8 cellular contexts compared by ENCODE assay signal in the genomic region with DNA sequence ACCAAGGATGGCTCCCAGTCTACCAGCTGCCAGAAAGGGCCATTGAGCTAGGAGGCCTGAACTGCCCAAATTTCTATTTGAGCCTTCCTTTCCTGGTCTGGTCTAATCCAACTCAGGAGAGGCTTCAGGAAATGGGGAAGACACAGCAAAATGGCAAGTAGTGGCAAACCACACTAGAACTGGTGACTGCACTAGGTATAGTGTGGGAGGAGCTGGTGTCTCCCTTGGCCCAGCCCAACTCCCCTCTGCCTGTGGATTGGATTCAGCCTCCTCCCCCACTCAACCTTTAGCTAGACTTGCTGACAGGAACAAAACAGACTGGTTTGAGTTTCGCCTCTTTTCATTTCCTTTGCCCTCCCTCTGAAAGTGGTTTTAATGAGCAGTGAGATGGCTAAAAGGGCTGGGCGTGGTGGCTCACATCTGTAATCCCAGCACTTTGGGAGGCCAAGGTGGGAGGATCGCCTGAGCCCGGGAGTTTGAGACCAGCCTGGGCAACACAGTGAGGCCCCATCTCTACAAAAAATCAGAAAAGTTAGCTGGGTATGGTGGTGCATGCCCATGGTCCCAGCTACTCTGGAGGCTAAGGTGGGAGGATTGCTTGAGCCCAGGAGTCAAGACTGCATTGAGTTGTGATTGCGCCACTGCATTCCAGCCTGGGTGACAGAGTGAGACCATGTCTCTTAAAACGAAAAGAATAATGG. TPM values are rescaled to one million over a fixed set of nuclear protein-coding genes. Genes with fewer than 3 reads are reported as not detected.
DNase-seq lines count a peak whose midpoint lies in the region; ATAC-seq and TF ChIP-seq lines count a peak whose summit lies in the region.
"Had no signal": no experiment of that assay in that cellular context is flagged by ENCODE, and none has a peak within 500 bp of the region (broad histone marks: within the 10 kb centered on the region; RNA-seq: fewer than 3 reads in every experiment).

No MANE protein-coding gene starts in this region.

- peak; percentile 87 for DNase-seq in KBM-7
- DNase-seq in T-helper 2 cell treated with Interferon-gamma antibody and Interleukin-4, amounts not matched to agents 5 μg/mL and 100 μg/mL, for 36 hours (ENCODE audit: low spot score) = peak; percentile 63
- peak; percentile 9 for DNase-seq in fibroblast of villous mesenchyme (ENCODE audit: low read depth)
- DNase-seq in C1 segment of cervical spinal cord (lab: John Stamatoyannopoulos, UW) = no peak
- no peak for DNase-seq in central memory CD4-positive, alpha-beta T cell
- no peak for DNase-seq in NCI-H69 (lab: John Stamatoyannopoulos, UW)
- DNase-seq: glutamatergic neuron had no signal

- peak overlapping the region; percentile 77 for H3K27ac Mint-ChIP-seq in T-helper 2 cell treated with Interferon-gamma antibody and Interleukin-4, amounts not matched to agents 5 μg/mL and 100 μg/mL, for 36 hours
- H3K27ac Mint-ChIP-seq in stimulated activated memory B cell treated with anti-CD40 and anti-IgM and Interleukin-4, amounts not matched to agents 10 μg/mL and 1 μg/mL and 100 μg/mL, for 72 hours = peak overlapping the region; percentile 50

- no peaks in the 10 kb centered on the region for H3K27me3 Mint-ChIP-seq in T-helper 2 cell treated with Interferon-gamma antibody and Interleukin-4, amounts not matched to agents 5 μg/mL and 100 μg/mL, for 36 hours (ENCODE audit: low read depth)
- H3K27me3 Mint-ChIP-seq in stimulated activated memory B cell treated with anti-CD40 and anti-IgM and Interleukin-4, amounts not matched to agents 10 μg/mL and 1 μg/mL and 100 μg/mL, for 72 hours = no peaks in the 10 kb centered on the region

- ATAC-seq in stimulated activated memory B cell treated with anti-CD40 and anti-IgM and Interleukin-4, amounts not matched to agents 10 μg/mL and 1 μg/mL and 100 μg/mL, for 72 hours = peak; percentile 52

- in situ Hi-C loops in KBM-7 (cut with MboI; ENCODE audit: low pct_unique_long_range_greater_than_20kb, low sequenced_read_pairs) = no loop called here

- TF ChIP-seq CTCF in fibroblast of villous mesenchyme (IDR thresholded peaks at IDR 0.05; ENCODE audit: insufficient read depth, low read depth, low read length) = no peak

- peaks cover 27% of the 10 kb centered on the region for H3K4me1 Mint-ChIP-seq in T-helper 2 cell treated with Interferon-gamma antibody and Interleukin-4, amounts not matched to agents 5 μg/mL and 100 μg/mL, for 36 hours (ENCODE audit: low read depth)
- peaks cover 23% of the 10 kb centered on the region for H3K4me1 Mint-ChIP-seq in stimulated activated memory B cell treated with anti-CD40 and anti-IgM and Interleukin-4, amounts not matched to agents 10 μg/mL and 1 μg/mL and 100 μg/mL, for 72 hours

- H3K36me3 Mint-ChIP-seq in T-helper 2 cell treated with Interferon-gamma antibody and Interleukin-4, amounts not matched to agents 5 μg/mL and 100 μg/mL, for 36 hours (ENCODE audit: low read depth) = peaks cover 32% of the 10 kb centered on the region
- H3K36me3 Mint-ChIP-seq in stimulated activated memory B cell treated with anti-CD40 and anti-IgM and Interleukin-4, amounts not matched to agents 10 μg/mL and 1 μg/mL and 100 μg/mL, for 72 hours = peaks cover 45% of the 10 kb centered on the region

- H3K4me3 Mint-ChIP-seq in T-helper 2 cell treated with Interferon-gamma antibody and Interleukin-4, amounts not matched to agents 5 μg/mL and 100 μg/mL, for 36 hours = peak overlapping the region; percentile 22
- no peak overlapping the region for H3K4me3 Mint-ChIP-seq in stimulated activated memory B cell treated with anti-CD40 and anti-IgM and Interleukin-4, amounts not matched to agents 10 μg/mL and 1 μg/mL and 100 μg/mL, for 72 hours

- H3K9me3 Mint-ChIP-seq in T-helper 2 cell treated with Interferon-gamma antibody and Interleukin-4, amounts not matched to agents 5 μg/mL and 100 μg/mL, for 36 hours = no peaks in the 10 kb centered on the region
- H3K9me3 Mint-ChIP-seq in stimulated activated memory B cell treated with anti-CD40 and anti-IgM and Interleukin-4, amounts not matched to agents 10 μg/mL and 1 μg/mL and 100 μg/mL, for 72 hours = no peaks in the 10 kb centered on the region

- no peak overlapping the region for H3K4me3 ChIP-seq in fibroblast of villous mesenchyme (ENCODE audit: low read depth, low read length)

RNA-seq across cellular contexts. Expression of a gene that starts 17.5 kb away (rescaled TPM):
- 26.8 and 34.8 TPM in 2 replicates for total RNA-seq in fibroblast of villous mesenchyme

RNA-seq across cellular contexts. Expression of a gene that starts 25.2 kb away (rescaled TPM):
- 0.86 and 0.97 TPM in 2 replicates for total RNA-seq in fibroblast of villous mesenchyme

RNA-seq across cellular contexts. Expression of a gene that starts 34.4 kb away (rescaled TPM):
- total RNA-seq in fibroblast of villous mesenchyme = 18.0 and 20.7 TPM in 2 replicates

RNA-seq across cellular contexts. Expression of a gene that starts 41.0 kb away (rescaled TPM):
- 50.1 and 69.9 TPM in 2 replicates for total RNA-seq in fibroblast of villous mesenchyme

Comparison
In these comparisons a context has a peak if more than half of its experiments do, and no peak if none do; other contexts are left out.
1. DNase-seq: peak in KBM-7 (single experiment), T-helper 2 cell treated with Interferon-gamma antibody and Interleukin-4, amounts not matched to agents 5 μg/mL and 100 μg/mL, for 36 hours (single experiment) and fibroblast of villous mesenchyme (single experiment); none in C1 segment of cervical spinal cord (0 of 14), central memory CD4-positive, alpha-beta T cell (single experiment) and NCI-H69 (single experiment).